In the genomic region with DNA sequence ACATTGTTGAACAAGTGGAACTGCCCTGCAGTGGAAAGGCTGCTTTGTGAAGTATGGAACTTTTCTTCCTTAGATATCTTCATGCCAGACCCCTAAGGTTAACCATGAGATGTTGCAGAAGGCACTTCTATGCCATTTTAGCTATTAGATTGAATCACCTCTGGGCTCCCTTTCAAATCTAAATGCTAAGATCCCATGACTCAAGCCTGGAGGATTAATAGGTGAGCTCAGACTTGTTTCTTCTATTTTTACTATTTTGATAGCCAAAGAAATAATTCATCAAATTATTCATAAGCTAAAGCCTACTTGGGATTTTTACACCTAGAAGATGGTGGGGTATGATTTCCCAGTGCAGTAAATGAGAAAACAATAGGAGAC, we compare ENCODE assay signal across 11 cellular contexts.
DNase-seq lines count a peak whose midpoint lies in the region; ATAC-seq and TF ChIP-seq lines count a peak whose summit lies in the region.
"Had no signal": no experiment of that assay in that cellular context is flagged by ENCODE, and none has a peak within 500 bp of the region (broad histone marks: within the 10 kb centered on the region; RNA-seq: fewer than 3 reads in every experiment).

No MANE protein-coding gene starts in this region.

- peaks cover 94% of the 10 kb centered on the region for H3K36me3 Mint-ChIP-seq in activated naive CD4-positive, alpha-beta T cell treated with anti-CD3 and anti-CD28 coated beads, Interleukin-2, amount 10 ng/mL, durations not matched to agents 7 days and 5 days
- no peaks in the 10 kb centered on the region for H3K36me3 Mint-ChIP-seq in activated B cell treated with CpG ODN at 0.5 μM for 24 hours (ENCODE audit: low read depth)

- H3K4me3 Mint-ChIP-seq in activated naive CD4-positive, alpha-beta T cell treated with anti-CD3 and anti-CD28 coated beads, Interleukin-2, amount 10 ng/mL, durations not matched to agents 7 days and 5 days: peak overlapping the region; percentile 80
- H3K4me3 Mint-ChIP-seq in activated B cell treated with CpG ODN at 0.5 μM for 24 hours: no peak overlapping the region
- H3K4me3 Mint-ChIP-seq in stimulated activated naive CD8-positive, alpha-beta T cell treated with anti-CD3 and anti-CD28 coated beads, Interleukin-15, amount 100 ng/mL, for 72 hours: peak overlapping the region; percentile 82

- POLR2A ChIA-PET in activated B cell treated with CpG ODN at 0.5 μM for 24 hours (lab: Charles Lee): interaction anchor here (0.8 to 3.6 kb wide), 12 partner anchors 9 to 40 kb away, joined by 3 to 27 read pairs (median 4); no protein-coding TSS in a partner anchor

- peaks cover 93% of the 10 kb centered on the region for H3K4me1 Mint-ChIP-seq in activated naive CD4-positive, alpha-beta T cell treated with anti-CD3 and anti-CD28 coated beads, Interleukin-2, amount 10 ng/mL, durations not matched to agents 7 days and 5 days
- peaks cover 78% of the 10 kb centered on the region for H3K4me1 Mint-ChIP-seq in activated B cell treated with CpG ODN at 0.5 μM for 24 hours
- peaks cover 90% of the 10 kb centered on the region for H3K4me1 Mint-ChIP-seq in stimulated activated naive CD8-positive, alpha-beta T cell treated with anti-CD3 and anti-CD28 coated beads, Interleukin-15, amount 100 ng/mL, for 72 hours

- H3K27me3 Mint-ChIP-seq in activated naive CD4-positive, alpha-beta T cell treated with anti-CD3 and anti-CD28 coated beads, Interleukin-2, amount 10 ng/mL, durations not matched to agents 7 days and 5 days: no peaks in the 10 kb centered on the region
- no peaks in the 10 kb centered on the region for H3K27me3 Mint-ChIP-seq in activated B cell treated with CpG ODN at 0.5 μM for 24 hours
- H3K27me3 Mint-ChIP-seq in stimulated activated naive CD8-positive, alpha-beta T cell treated with anti-CD3 and anti-CD28 coated beads, Interleukin-15, amount 100 ng/mL, for 72 hours: no peaks in the 10 kb centered on the region

- intact Hi-C loops in activated B cell treated with CpG ODN at 0.5 μM for 24 hours (cut with micrococcal nuclease): loop anchor here (1.0 kb wide), 1 partner anchor 7 kb away; no protein-coding TSS in a partner anchor

- ATAC-seq in activated B cell treated with CpG ODN at 0.5 μM for 24 hours (ENCODE audit: low read depth) (no peak), esophagus mucosa (peak; percentile 44), HG03045 (IDR thresholded peaks at IDR 0.05; ENCODE audit: unreplicated experiment) (no peak)
- peak; percentile 36 for ATAC-seq in stimulated activated naive CD8-positive, alpha-beta T cell treated with anti-CD3 and anti-CD28 coated beads, Interleukin-15, amount 100 ng/mL, for 72 hours

- no peak for TF ChIP-seq CTCF in activated B cell treated with CpG ODN at 0.5 μM for 24 hours (IDR thresholded peaks at IDR 0.05)

- H3K9me3 Mint-ChIP-seq in activated naive CD4-positive, alpha-beta T cell treated with anti-CD3 and anti-CD28 coated beads, Interleukin-2, amount 10 ng/mL, durations not matched to agents 7 days and 5 days: no peaks in the 10 kb centered on the region
- H3K9me3 Mint-ChIP-seq in activated B cell treated with CpG ODN at 0.5 μM for 24 hours: no peaks in the 10 kb centered on the region
- no peaks in the 10 kb centered on the region for H3K9me3 Mint-ChIP-seq in stimulated activated naive CD8-positive, alpha-beta T cell treated with anti-CD3 and anti-CD28 coated beads, Interleukin-15, amount 100 ng/mL, for 72 hours

- CTCF ChIA-PET in activated naive CD4-positive, alpha-beta T cell treated with anti-CD3 and anti-CD28 coated beads, Interleukin-2, amount 10 ng/mL, durations not matched to agents 7 days and 5 days (lab: Charles Lee): interaction anchor here (0.8 to 1.9 kb wide), 10 partner anchors 8 to 45 kb away, joined by 3 to 9 read pairs (median 4); no protein-coding TSS in a partner anchor
- CTCF ChIA-PET in activated B cell treated with CpG ODN at 0.5 μM for 24 hours (lab: Charles Lee): interaction anchor here (1.0 to 1.6 kb wide), 4 partner anchors 9 to 45 kb away, joined by 3 to 4 read pairs (median 4); no protein-coding TSS in a partner anchor

- H3K27ac Mint-ChIP-seq in activated naive CD4-positive, alpha-beta T cell treated with anti-CD3 and anti-CD28 coated beads, Interleukin-2, amount 10 ng/mL, durations not matched to agents 7 days and 5 days: peak overlapping the region; percentile 93
- H3K27ac Mint-ChIP-seq in activated B cell treated with CpG ODN at 0.5 μM for 24 hours: peak overlapping the region; percentile 78
- H3K27ac Mint-ChIP-seq in stimulated activated naive CD8-positive, alpha-beta T cell treated with anti-CD3 and anti-CD28 coated beads, Interleukin-15, amount 100 ng/mL, for 72 hours: peak overlapping the region; percentile 96 to 99

- no peak for DNase-seq in activated naive CD4-positive, alpha-beta T cell treated with anti-CD3 and anti-CD28 coated beads, Interleukin-2, amount 10 ng/mL, durations not matched to agents 7 days and 5 days
- DNase-seq in activated naive CD4-positive, alpha-beta T cell treated with Interleukin-2 at 50 U/mL for 16 hours: no peak
- DNase-seq in activated B cell treated with CpG ODN at 0.5 μM for 24 hours (no peak), HUDEP-2 (lab: John Stamatoyannopoulos, UW; ENCODE audit: unreplicated experiment in 76 of 76) (no peak), AG08395 (ENCODE audit: low spot score) (no peak)
- DNase-seq in stimulated activated naive CD8-positive, alpha-beta T cell treated with anti-CD3 and anti-CD28 coated beads, Interleukin-15, amount 100 ng/mL, for 72 hours: no peak
- DNase-seq: islet precursor cell, ovary, WERI-Rb-1 had no signal

Comparison
In these comparisons a context has a peak if more than half of its experiments do, and no peak if none do; other contexts are left out.
1. ATAC-seq: peak in esophagus mucosa (single experiment) and stimulated activated naive CD8-positive, alpha-beta T cell treated with anti-CD3 and anti-CD28 coated beads, Interleukin-15, amount 100 ng/mL, for 72 hours (single experiment); none in activated B cell treated with CpG ODN at 0.5 μM for 24 hours (single experiment) and HG03045 (single experiment).
2. Peak in every context shown above with its lines, with median percentiles within 50 percentile points of each other: H3K27ac Mint-ChIP-seq.